In genomic region chr9:120439147-120439546, GRCh38 we compare ENCODE assay signal across 9 cellular contexts.
DNase-seq lines count a peak whose midpoint lies in the region; ATAC-seq, FAIRE-seq and TF ChIP-seq lines count a peak whose summit lies in the region.
"Had no signal": no experiment of that assay in that cellular context is flagged by ENCODE, and none has a peak within 500 bp of the region (broad histone marks: within the 10 kb centered on the region; RNA-seq: fewer than 3 reads in every experiment).

No MANE protein-coding gene starts in this region.

- TF ChIP-seq CTCF in DOHH2 (IDR thresholded peaks at IDR 0.05; ENCODE audit: low read depth, low read length, poor library complexity, severe bottlenecking) = peak; percentile 77
- peak; percentile 65 for TF ChIP-seq CTCF in HFF-Myc (IDR thresholded peaks at IDR 0.05; ENCODE audit: low read depth, low read length, missing control alignments)
- peak; percentile 76 for TF ChIP-seq CTCF in fibroblast of villous mesenchyme (IDR thresholded peaks at IDR 0.05; ENCODE audit: insufficient read depth, low read depth, low read length)

- no peaks in the 10 kb centered on the region for H3K9me2 ChIP-seq in DOHH2 (replicated peaks; ENCODE audit: control insufficient read depth, low read length)

- no peaks in the 10 kb centered on the region for H3K4me1 ChIP-seq in DOHH2 (ENCODE audit: control insufficient read depth, low read length)

- no peak overlapping the region for H3K4me2 ChIP-seq in DOHH2 (ENCODE audit: low read length)

- no peak for FAIRE-seq in urothelium cell line (lab: Jason Lieb, UNC)

- no peaks in the 10 kb centered on the region for H3K9me3 ChIP-seq in DOHH2 (ENCODE audit: control insufficient read depth, insufficient read depth, low read length)

- ATAC-seq in GM18861 (IDR thresholded peaks at IDR 0.05; ENCODE audit: unreplicated experiment) = no peak

- H3F3A ChIP-seq in DOHH2 (ENCODE audit: control insufficient read depth, insufficient read depth) = no peaks in the 10 kb centered on the region

- H3K36me3 ChIP-seq in DOHH2 (ENCODE audit: control insufficient read depth, low read length) = peaks cover 67% of the 10 kb centered on the region

- H4K20me1 ChIP-seq in DOHH2 (ENCODE audit: control insufficient read depth, insufficient read depth, low read depth, low read length) = no peaks in the 10 kb centered on the region; the same call in 1 of the 2 replicates

- no peaks in the 10 kb centered on the region for H3K27me3 ChIP-seq in DOHH2 (ENCODE audit: control insufficient read depth, low read length)

- no peaks in the 10 kb centered on the region for H3K79me2 ChIP-seq in DOHH2 (ENCODE audit: control insufficient read depth, low read length)

- no peak overlapping the region for H3K27ac ChIP-seq in DOHH2 (ENCODE audit: low read depth, low read length)
- H3K27ac ChIP-seq: SK-N-MC had no signal

- DNase-seq in HFF-Myc (ENCODE audit: extremely low read depth, low read depth) (no peak), RPMI8226 (peak; percentile 11), fibroblast of villous mesenchyme (ENCODE audit: low read depth) (peak; percentile 37), urothelium cell line (ENCODE audit: low spot score) (peak; percentile 21)
- no peak for DNase-seq in activated CD4-positive, CD25-positive, alpha-beta regulatory T cell treated with anti-CD3 and anti-CD28 coated beads, Interleukin-2, amount 50 U/mL, for 72 hours
- no peak for DNase-seq in activated CD8-positive, alpha-beta memory T cell treated with anti-CD3 and anti-CD28 coated beads for 24 hours

- H3K4me3 ChIP-seq in DOHH2 (ENCODE audit: low read length) (no peak overlapping the region), HFF-Myc (replicated peaks; ENCODE audit: low read depth, low read length) (no peak overlapping the region), fibroblast of villous mesenchyme (ENCODE audit: low read depth, low read length) (no peak overlapping the region)
- H3K4me3 ChIP-seq: SK-N-MC had no signal

Comparison
In these comparisons a context has a peak if more than half of its experiments do, and no peak if none do; other contexts are left out.
1. DNase-seq: peak in RPMI8226 (single experiment), fibroblast of villous mesenchyme (single experiment) and urothelium cell line (single experiment); none in HFF-Myc (single experiment), activated CD4-positive, CD25-positive, alpha-beta regulatory T cell treated with anti-CD3 and anti-CD28 coated beads, Interleukin-2, amount 50 U/mL, for 72 hours (single experiment) and activated CD8-positive, alpha-beta memory T cell treated with anti-CD3 and anti-CD28 coated beads for 24 hours (single experiment).
2. Peak in every context shown above with its lines, with median percentiles within 50 percentile points of each other: CTCF ChIP-seq.